ENCODE assay signal across 9 cellular contexts in genomic region chr2:96116879-96117533, GRCh38. TPM values are rescaled to one million over a fixed set of nuclear protein-coding genes. Genes with fewer than 3 reads are reported as not detected.
A peak's percentile ranks its signal among the peaks of the same experiment; 100 is the strongest.
DNase-seq lines count a peak whose midpoint lies in the region; ATAC-seq and TF ChIP-seq lines count a peak whose summit lies in the region.
"Had no signal": no experiment of that assay in that cellular context is flagged by ENCODE, and none has a peak within 500 bp of the region (broad histone marks: within the 10 kb centered on the region; RNA-seq: fewer than 3 reads in every experiment).

No MANE protein-coding gene starts in this region.

- H3K9me3 ChIP-seq in WERI-Rb-1 (ENCODE audit: severe bottlenecking) = no peaks in the 10 kb centered on the region

- ATAC-seq in GM21381 (IDR thresholded peaks at IDR 0.05; ENCODE audit: unreplicated experiment) (peak; percentile 62), left lobe of liver (peak; percentile 92)

- no peak overlapping the region for H3K27ac ChIP-seq in WERI-Rb-1

- peak; percentile 78 for TF ChIP-seq CTCF in WERI-Rb-1 (IDR thresholded peaks at IDR 0.05; ENCODE audit: low read depth, low read length)

- H3K36me3 ChIP-seq in WERI-Rb-1 = no peaks in the 10 kb centered on the region

- H3K27me3 ChIP-seq in WERI-Rb-1 (ENCODE audit: insufficient read depth, low read depth, severe bottlenecking) = peaks cover 6% of the 10 kb centered on the region

- DNase-seq in EL (peak; percentile 48), HuH-7.5 (ENCODE audit: low spot score) (peak; percentile 94), WERI-Rb-1 (peak; percentile 50), left lobe of liver (ENCODE audit: low spot score) (peak; percentile 56), amniotic stem cell (lab: John Stamatoyannopoulos, UW) (no peak)
- peak; percentile 62 for DNase-seq in central memory CD4-positive, alpha-beta T cell
- peak; percentile 41 to 70 for DNase-seq in stimulated activated CD4-positive, alpha-beta T cell treated with anti-CD3 and anti-CD28 coated beads, Interleukin-4, amount 100 ng/mL, for 4 hours

- peak overlapping the region; percentile 24 for H3K4me3 ChIP-seq in WERI-Rb-1 (ENCODE audit: low read depth, low read length)

RNA-seq across cellular contexts. Expression of gene ADRA2B, which starts 0.6 kb away (rescaled TPM):
- total RNA-seq in left lobe of liver = 11.4 TPM
- total RNA-seq: glomerular endothelial cell had no signal

RNA-seq across cellular contexts. Expression of gene ASTL, which starts 21.3 kb away (rescaled TPM):
- not detected for total RNA-seq in left lobe of liver
- total RNA-seq: glomerular endothelial cell had no signal

RNA-seq across cellular contexts. Expression of gene DUSP2, which starts 28.2 kb away (rescaled TPM):
- 0.98 TPM for total RNA-seq in left lobe of liver
